In the genomic region with DNA sequence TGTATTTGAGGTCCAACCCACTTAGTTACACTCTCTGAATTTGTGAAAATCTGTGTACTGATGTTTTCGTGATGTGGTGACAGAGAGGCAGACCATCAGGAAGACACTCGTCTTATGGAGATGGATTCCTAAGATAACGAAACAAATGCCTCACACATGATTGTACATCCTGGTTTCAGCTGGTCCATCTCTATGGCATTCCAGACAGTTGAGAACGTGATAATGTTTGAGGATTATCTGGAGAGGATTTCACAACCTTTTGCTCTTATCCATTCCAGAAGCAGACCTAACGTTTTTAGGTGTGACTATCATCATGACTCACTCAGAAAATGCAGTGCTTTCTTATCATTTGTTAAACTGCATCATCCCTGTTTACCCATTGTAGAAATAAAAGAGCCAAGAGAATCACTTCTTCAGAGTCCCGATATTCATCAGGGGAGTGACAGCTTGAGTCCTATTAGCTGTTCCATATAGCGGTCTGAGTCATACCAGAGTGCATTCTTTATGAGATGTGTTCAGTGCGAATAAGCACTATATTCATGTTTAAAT, we compare ENCODE assay signal across 15 cellular contexts.
DNase-seq lines count a peak whose midpoint lies in the region; ATAC-seq lines count a peak whose summit lies in the region.
"Had no signal": no experiment of that assay in that cellular context is flagged by ENCODE, and none has a peak within 500 bp of the region (broad histone marks: within the 10 kb centered on the region; RNA-seq: fewer than 3 reads in every experiment).

No MANE protein-coding gene starts in this region.

- in situ Hi-C loops in ACHN (cut with HindIII; ENCODE audit: low pct_ligation_motif_present, low pct_unique_long_range_greater_than_20kb, low sequenced_read_pairs), result no loop called here

- peaks cover 2% of the 10 kb centered on the region for H3K27me3 Mint-ChIP-seq in activated T-cell treated with anti-CD3 and anti-CD28 coated beads, Interleukin-2, amount 50 U/mL, for 4 hours (ENCODE audit: low read depth)

- peak overlapping the region; percentile 38 for H3K27ac ChIP-seq in angular gyrus (ENCODE audit: low read depth, low read length)
- H3K27ac ChIP-seq: skin epidermis, tibial nerve had no signal

- DNase-seq in ACHN (peak; percentile 42), HK-2 (ENCODE audit: unreplicated experiment) (peak; percentile 21), iris pigment epithelial cell (ENCODE audit: low read depth) (peak; percentile 96), 8988T (no peak), HuH-7.5 (ENCODE audit: low spot score) (no peak)
- DNase-seq in activated T-cell treated with anti-CD3 and anti-CD28 coated beads, Interleukin-2, amount 50 U/mL, for 4 hours, result no peak
- DNase-seq: C1 segment of cervical spinal cord, H7, KG1, NCI-H2081 treated with DMSO at 0.1 percent for 48 hours had no signal

- no peaks in the 10 kb centered on the region for H3K9me3 Mint-ChIP-seq in activated T-cell treated with anti-CD3 and anti-CD28 coated beads, Interleukin-2, amount 50 U/mL, for 4 hours
- H3K9me3 Mint-ChIP-seq: activated naive CD4-positive, alpha-beta T cell treated with anti-CD3 and anti-CD28 coated beads, Interleukin-2, amount 50 U/mL, for 72 hours had no signal

- H3K4me3 Mint-ChIP-seq in activated T-cell treated with anti-CD3 and anti-CD28 coated beads, Interleukin-2, amount 50 U/mL, for 4 hours, result no peak overlapping the region

- H3K4me1 Mint-ChIP-seq in activated T-cell treated with anti-CD3 and anti-CD28 coated beads, Interleukin-2, amount 50 U/mL, for 4 hours (ENCODE audit: low read depth), result no peaks in the 10 kb centered on the region

- H3K36me3 Mint-ChIP-seq in activated T-cell treated with anti-CD3 and anti-CD28 coated beads, Interleukin-2, amount 50 U/mL, for 4 hours (ENCODE audit: insufficient read depth), result no peaks in the 10 kb centered on the region
- H3K36me3 Mint-ChIP-seq: activated naive CD4-positive, alpha-beta T cell treated with anti-CD3 and anti-CD28 coated beads, Interleukin-2, amount 50 U/mL, for 72 hours had no signal

- ATAC-seq in GM19467 (IDR thresholded peaks at IDR 0.05; ENCODE audit: unreplicated experiment), result no peak
- ATAC-seq in activated T-cell treated with anti-CD3 and anti-CD28 coated beads, Interleukin-2, amount 50 U/mL, for 4 hours, result no peak
- ATAC-seq: activated naive CD4-positive, alpha-beta T cell treated with anti-CD3 and anti-CD28 coated beads, Interleukin-2, amount 50 U/mL, for 72 hours had no signal

Comparison
In these comparisons a context has a peak if more than half of its experiments do, and no peak if none do; other contexts are left out.
1. DNase-seq: peak in ACHN (single experiment), HK-2 (single experiment) and iris pigment epithelial cell (single experiment); none in 8988T (single experiment), HuH-7.5 (single experiment) and activated T-cell treated with anti-CD3 and anti-CD28 coated beads, Interleukin-2, amount 50 U/mL, for 4 hours (single experiment).